ENCODE assay signal across 1 cellular context in the genomic region with DNA sequence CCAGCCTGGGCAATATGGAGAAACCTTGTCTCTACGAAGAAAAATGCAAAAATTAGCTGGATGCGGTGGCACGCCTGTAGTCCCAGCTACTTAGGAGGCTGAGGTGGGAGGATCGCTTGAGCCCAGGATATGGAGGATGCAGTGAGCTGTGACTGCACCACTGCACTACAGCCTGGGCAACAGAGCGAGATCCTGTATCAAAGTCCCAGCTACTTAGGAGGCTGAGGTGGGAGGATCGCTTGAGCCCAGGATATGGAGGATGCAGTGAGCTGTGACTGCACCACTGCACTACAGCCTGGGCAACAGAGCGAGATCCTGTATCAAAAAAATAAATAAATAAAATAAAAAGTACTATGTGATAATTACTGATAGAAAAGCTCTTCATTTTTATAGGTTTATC.
A peak's percentile ranks its signal among the peaks of the same experiment; 100 is the strongest.
TF ChIP-seq lines count a peak whose summit lies in the region.

No MANE protein-coding gene starts in this region.

TF ChIP-seq in K562, 482 proteins besides CTCF, POLR2A, EP300 and RAD21:
- peak; percentile 52 for TF ChIP-seq ZNF121 (CRISPR knock-in tag; conservative IDR thresholded peaks at IDR 0.05)
